Comparison of ENCODE assay signal across 17 cellular contexts in genomic region chr6:110755411-110755834, GRCh38. TPM values are rescaled to one million over a fixed set of nuclear protein-coding genes. Genes with fewer than 3 reads are reported as not detected.
A peak's percentile ranks its signal among the peaks of the same experiment; 100 is the strongest.
DNase-seq lines count a peak whose midpoint lies in the region; ATAC-seq, FAIRE-seq and TF ChIP-seq lines count a peak whose summit lies in the region.
"Had no signal": no experiment of that assay in that cellular context is flagged by ENCODE, and none has a peak within 500 bp of the region (broad histone marks: within the 10 kb centered on the region; RNA-seq: fewer than 3 reads in every experiment).

No MANE protein-coding gene starts in this region.

- no peaks in the 10 kb centered on the region for H3K36me3 Mint-ChIP-seq in astrocyte (ENCODE audit: low read depth, unreplicated experiment)

- H3K27ac Mint-ChIP-seq in astrocyte (ENCODE audit: unreplicated experiment): no peak overlapping the region
- H3K27ac Mint-ChIP-seq: H9 had no signal

- no peaks in the 10 kb centered on the region for H3K9me3 Mint-ChIP-seq in astrocyte (ENCODE audit: unreplicated experiment)
- H3K9me3 Mint-ChIP-seq: CD8-positive, alpha-beta memory T cell; H9; IgD-negative memory B cell had no signal

- no peak overlapping the region for H3K27ac ChIP-seq in astrocyte (ENCODE audit: low read depth, low read length)
- H3K27ac ChIP-seq: Peyer's patch had no signal

- H2AFZ ChIP-seq in astrocyte (ENCODE audit: low read depth, low read length): no peak overlapping the region

- intact Hi-C loops in mucosa of descending colon (cut with DNase I, micrococcal nuclease): no loop called here

- H3K36me3 ChIP-seq in astrocyte (ENCODE audit: insufficient read depth, low read length): no peaks in the 10 kb centered on the region
- no peaks in the 10 kb centered on the region for H3K36me3 ChIP-seq in mucosa of descending colon (ENCODE audit: low read depth)
- H3K36me3 ChIP-seq: Peyer's patch had no signal

- DNase-seq in astrocyte (ENCODE audit: low read depth) (peak; percentile 12), fibroblast of peridontal ligament (ENCODE audit: extremely low read depth) (peak; percentile 12), mucosa of descending colon (no peak), SHP77 treated with DMSO at 0.1 percent for 48 hours (lab: John Stamatoyannopoulos, UW) (no peak)
- DNase-seq: CD8-positive, alpha-beta memory T cell; DMS 273 treated with DMSO at 0.1 percent for 48 hours; H9; MV-4-11; NCI-H1417 treated with DMSO at 0.1 percent for 48 hours; NCI-H2029 treated with DMSO at 0.1 percent for 48 hours; NCI-H510A treated with DMSO at 0.1 percent for 48 hours; Peyer's patch; Right ventricle myocardium superior had no signal

- H3K9ac ChIP-seq in astrocyte (ENCODE audit: low read length): no peak overlapping the region

- H3K4me1 ChIP-seq in astrocyte (ENCODE audit: insufficient read depth, low read length) (no peaks in the 10 kb centered on the region), mucosa of descending colon (ENCODE audit: low read depth) (no peaks in the 10 kb centered on the region)
- H3K4me1 ChIP-seq: Peyer's patch had no signal

- H3K9me3 ChIP-seq in astrocyte (ENCODE audit: insufficient read depth, low read depth, low read length): no peaks in the 10 kb centered on the region
- no peaks in the 10 kb centered on the region for H3K9me3 ChIP-seq in mucosa of descending colon
- H3K9me3 ChIP-seq: Peyer's patch had no signal

- FAIRE-seq in astrocyte (lab: Jason Lieb, UNC): no peak

- TF ChIP-seq CTCF in astrocyte (IDR thresholded peaks at IDR 0.05; ENCODE audit: insufficient read depth, low read depth, low read length) (no peak), mucosa of descending colon (IDR thresholded peaks at IDR 0.05) (no peak)

- H3K4me1 Mint-ChIP-seq in astrocyte (ENCODE audit: low read depth, unreplicated experiment): peaks cover 5% of the 10 kb centered on the region
- H3K4me1 Mint-ChIP-seq: H9 had no signal

- H3K4me3 ChIP-seq in astrocyte (ENCODE audit: insufficient read depth, low read depth, low read length) (no peak overlapping the region), mucosa of descending colon (no peak overlapping the region)
- H3K4me3 ChIP-seq: Peyer's patch had no signal

- H3K27me3 ChIP-seq in astrocyte (ENCODE audit: insufficient read depth, low read length): no peaks in the 10 kb centered on the region
- H3K27me3 ChIP-seq: Peyer's patch had no signal

- no peaks in the 10 kb centered on the region for H4K20me1 ChIP-seq in astrocyte (ENCODE audit: insufficient read depth, low read length)

- no peaks in the 10 kb centered on the region for H3K79me2 ChIP-seq in astrocyte (ENCODE audit: insufficient read depth, low read length)

- H3K27me3 Mint-ChIP-seq in astrocyte (ENCODE audit: low read depth, unreplicated experiment): no peaks in the 10 kb centered on the region
- H3K27me3 Mint-ChIP-seq: CD8-positive, alpha-beta memory T cell; IgD-negative memory B cell had no signal

- no peak overlapping the region for H3K4me2 ChIP-seq in astrocyte (ENCODE audit: low read length)

- H3K4me3 Mint-ChIP-seq in astrocyte (ENCODE audit: unreplicated experiment): no peak overlapping the region
- H3K4me3 Mint-ChIP-seq: CD8-positive, alpha-beta memory T cell; H9; IgD-negative memory B cell had no signal

- peak; percentile 62 for ATAC-seq in mucosa of descending colon
- no peak for ATAC-seq in GM19397 (IDR thresholded peaks at IDR 0.05; ENCODE audit: unreplicated experiment)
- no peak for ATAC-seq in HG02885 (IDR thresholded peaks at IDR 0.05; ENCODE audit: poor library complexity, unreplicated experiment)
- ATAC-seq in HG03139 (IDR thresholded peaks at IDR 0.05; ENCODE audit: unreplicated experiment): no peak

RNA-seq across cellular contexts. Expression of gene CDK19, which starts 59.8 kb away (rescaled TPM):
- total RNA-seq in astrocyte (20.4 and 21.8 TPM in 2 replicates), mucosa of descending colon (10 to 100 TPM; 24.3 to 34.3 (median 27.7) TPM)

Comparison
In these comparisons a context has a peak if more than half of its experiments do, and no peak if none do; other contexts are left out.
1. DNase-seq: peak in astrocyte (single experiment) and fibroblast of peridontal ligament (single experiment); none in mucosa of descending colon (0 of 3) and SHP77 treated with DMSO at 0.1 percent for 48 hours (single experiment).